ENCODE assay signal across 2 cellular contexts in genomic region chr6:43467265-43467664, GRCh38. TPM values are rescaled to one million over a fixed set of nuclear protein-coding genes. Genes with fewer than 3 reads are reported as not detected.
"Had no signal": no experiment of that assay in that cellular context is flagged by ENCODE, and none has a peak within 500 bp of the region (broad histone marks: within the 10 kb centered on the region; RNA-seq: fewer than 3 reads in every experiment).

No MANE protein-coding gene starts in this region.

RNA-seq across cellular contexts. Expression of gene DLK2, which starts 11.9 kb away (rescaled TPM):
- total RNA-seq: NCI-H460, OCI-LY7 had no signal
